28 cellular contexts compared by ENCODE assay signal in the genomic region with DNA sequence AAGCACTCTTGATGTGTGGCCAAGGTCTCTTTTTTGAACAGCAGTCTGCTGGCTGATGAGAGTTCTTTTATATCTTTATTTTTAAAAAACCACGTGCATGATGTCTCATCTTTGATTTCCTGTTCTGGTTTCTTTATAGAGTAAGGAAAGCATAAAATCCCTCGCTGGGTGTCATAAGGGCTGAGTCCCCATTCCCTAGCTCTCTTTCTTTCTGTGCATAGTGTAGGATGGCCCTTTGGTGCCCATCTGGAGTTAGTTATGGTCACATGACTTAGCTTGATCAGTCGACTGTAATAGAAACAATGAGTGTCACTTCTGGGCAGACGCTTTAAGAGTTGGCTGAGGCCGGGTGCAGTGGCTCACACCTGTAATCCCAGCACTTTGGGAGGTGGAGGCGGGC. TPM values are rescaled to one million over a fixed set of nuclear protein-coding genes. Genes with fewer than 3 reads are reported as not detected.
DNase-seq lines count a peak whose midpoint lies in the region; ATAC-seq, FAIRE-seq and TF ChIP-seq lines count a peak whose summit lies in the region.
"Had no signal": no experiment of that assay in that cellular context is flagged by ENCODE, and none has a peak within 500 bp of the region (broad histone marks: within the 10 kb centered on the region; RNA-seq: fewer than 3 reads in every experiment).

No MANE protein-coding gene starts in this region.

- no peak overlapping the region for H3K4me2 ChIP-seq in K562 (ENCODE audit: insufficient read depth, low read length)
- H3K4me2 ChIP-seq: A549 had no signal

- no peaks in the 10 kb centered on the region for H3K9me3 Mint-ChIP-seq in activated T-cell treated with anti-CD3 and anti-CD28 coated beads, Interleukin-2, amount 50 U/mL, for 72 hours
- H3K9me3 Mint-ChIP-seq in activated T-cell treated with anti-CD3 and anti-CD28 coated beads, Interleukin-2, amount 50 U/mL, for 4 hours = no peaks in the 10 kb centered on the region
- H3K9me3 Mint-ChIP-seq: activated CD4-positive, alpha-beta memory T cell treated with anti-CD3 and anti-CD28 coated beads, Interleukin-2, amount 10 ng/mL, durations not matched to agents 7 days and 5 days; stimulated activated naive CD8-positive, alpha-beta T cell treated with anti-CD3 and anti-CD28 coated beads, Interleukin-15, Interleukin-2, amounts not matched to agents 100 ng/mL and 50 ng/mL, for 24 hours had no signal

- no peak overlapping the region for H3K4me3 ChIP-seq in K562
- H3K4me3 ChIP-seq: A549, adrenal gland, GM12878, heart left ventricle, tibial nerve had no signal

- H3K9me3 ChIP-seq in K562 (replicated peaks; ENCODE audit: control insufficient read depth, insufficient read depth, low read depth, low read length) = no peaks in the 10 kb centered on the region
- H3K9me3 ChIP-seq: A549, adrenal gland had no signal

- POLR2A ChIA-PET in K562 (lab: Yijun Ruan, JAX) = interaction anchor here (0.8 to 1.2 kb wide), 2 partner anchors 17 to 26 kb away, joined by 3 to 4 read pairs; no protein-coding TSS in a partner anchor

- TF ChIP-seq CTCF in K562 (IDR thresholded peaks at IDR 0.05 in 2 of 3, conservative IDR thresholded peaks at IDR 0.05 in 1 of 3; ENCODE audit: insufficient read depth in 2 of 3, low read depth in 1 of 3, low read length in 3 of 3) = no peak

- no TSS peak for BruUV-seq in K562 (replicated peaks; lab: Mats Ljungman, UMichigan)

- peak overlapping the region; percentile 56 for H3K27ac Mint-ChIP-seq in activated T-cell treated with anti-CD3 and anti-CD28 coated beads, Interleukin-2, amount 50 U/mL, for 72 hours
- H3K27ac Mint-ChIP-seq: activated CD4-positive, alpha-beta memory T cell treated with anti-CD3 and anti-CD28 coated beads, Interleukin-2, amount 10 ng/mL, durations not matched to agents 7 days and 5 days; endodermal cell; naive B cell; stimulated activated naive CD8-positive, alpha-beta T cell treated with anti-CD3 and anti-CD28 coated beads, Interleukin-15, Interleukin-2, amounts not matched to agents 100 ng/mL and 50 ng/mL, for 24 hours had no signal

- H3K27me3 ChIP-seq in K562 (ENCODE audit: control insufficient read depth in 2 of 2, insufficient read depth in 2 of 2, low read length in 2 of 2) = peaks cover 17 to 51% of the 10 kb centered on the region in 2 experiments; a peak in 4 of 5 replicates
- H3K27me3 ChIP-seq: adrenal gland, tibial nerve had no signal

- no peak for ATAC-seq in activated T-cell treated with anti-CD3 and anti-CD28 coated beads, Interleukin-2, amount 50 U/mL, for 72 hours (replicated peaks in 1 of 2)
- ATAC-seq in activated T-cell treated with anti-CD3 and anti-CD28 coated beads, Interleukin-2, amount 50 U/mL, for 4 hours = no peak
- ATAC-seq in K562 (no peak), GM18867 (IDR thresholded peaks at IDR 0.05; ENCODE audit: unreplicated experiment) (no peak), GM18907 (IDR thresholded peaks at IDR 0.05; ENCODE audit: unreplicated experiment) (no peak), HG03457 (IDR thresholded peaks at IDR 0.05; ENCODE audit: unreplicated experiment) (no peak), HG02885 (IDR thresholded peaks at IDR 0.05; ENCODE audit: poor library complexity, unreplicated experiment) (no peak)
- ATAC-seq: A549; activated CD4-positive, CD25-positive, alpha-beta regulatory T cell treated with anti-CD3 and anti-CD28 coated beads, Interleukin-2, amount 50 U/mL, for 24 hours; GM12878; heart left ventricle; left colon had no signal

- no peak for TF ChIP-seq RAD21 in Ishikawa (IDR thresholded peaks at IDR 0.05; ENCODE audit: low read depth)
- TF ChIP-seq RAD21 in K562 (CRISPR knock-in tag; conservative IDR thresholded peaks at IDR 0.05 in 1 of 2, IDR thresholded peaks at IDR 0.05 in 1 of 2) = no peak

- no peak for DNase-seq in activated T-cell treated with anti-CD3 and anti-CD28 coated beads, Interleukin-2, amount 50 U/mL, for 72 hours
- no peak for DNase-seq in activated T-cell treated with anti-CD3 and anti-CD28 coated beads, Interleukin-2, amount 50 U/mL, for 4 hours
- DNase-seq in K562 (ENCODE audit: extremely low read depth in 1 of 4, low spot score in 3 of 4) = no peak
- DNase-seq: activated CD4-positive, alpha-beta memory T cell treated with anti-CD3 and anti-CD28 coated beads, Interleukin-2, amount 10 ng/mL, durations not matched to agents 7 days and 5 days; adrenal gland; CD4-positive, CD25-positive, alpha-beta regulatory T cell; cortex of kidney; endodermal cell; heart left ventricle; left colon; naive B cell; NCI-H1436 treated with DMSO at 0.1 percent for 48 hours; NCI-H748 treated with DMSO at 0.1 percent for 48 hours; nucleus accumbens; stimulated activated CD4-positive, alpha-beta T cell treated with anti-CD3 and anti-CD28 coated beads, Interleukin-4, amount 100 ng/mL, for 1 hour had no signal

- CTCF ChIA-PET in K562 (lab: Yijun Ruan, JAX; ENCODE audit: low intra/inter-chr PET ratio) = no interaction called here

- no peaks in the 10 kb centered on the region for H3K27me3 Mint-ChIP-seq in activated T-cell treated with anti-CD3 and anti-CD28 coated beads, Interleukin-2, amount 50 U/mL, for 72 hours (ENCODE audit: low read depth)
- peaks cover 2% of the 10 kb centered on the region for H3K27me3 Mint-ChIP-seq in activated T-cell treated with anti-CD3 and anti-CD28 coated beads, Interleukin-2, amount 50 U/mL, for 4 hours (ENCODE audit: low read depth)
- H3K27me3 Mint-ChIP-seq: activated CD4-positive, alpha-beta memory T cell treated with anti-CD3 and anti-CD28 coated beads, Interleukin-2, amount 10 ng/mL, durations not matched to agents 7 days and 5 days had no signal

- no peaks in the 10 kb centered on the region for H4K20me1 ChIP-seq in K562 (replicated peaks; ENCODE audit: control insufficient read depth, insufficient read depth, low read length)

- H3K36me3 Mint-ChIP-seq in activated T-cell treated with anti-CD3 and anti-CD28 coated beads, Interleukin-2, amount 50 U/mL, for 72 hours (ENCODE audit: insufficient read depth in 2 of 2) = no peaks in the 10 kb centered on the region
- H3K36me3 Mint-ChIP-seq in activated T-cell treated with anti-CD3 and anti-CD28 coated beads, Interleukin-2, amount 50 U/mL, for 4 hours (ENCODE audit: insufficient read depth) = no peaks in the 10 kb centered on the region
- H3K36me3 Mint-ChIP-seq: CD4-positive, CD25-positive, alpha-beta regulatory T cell; naive B cell had no signal

- FAIRE-seq in K562 (lab: Jason Lieb, UNC) = no peak
- FAIRE-seq: A549, bronchial epithelial cell, GM12878 had no signal

- H2AFZ ChIP-seq in K562 (ENCODE audit: low read depth, low read length) = no peak overlapping the region

- no peak overlapping the region for H3K9ac ChIP-seq in K562 (ENCODE audit: insufficient read depth in 1 of 2, low read depth in 2 of 2, low read length in 2 of 2)

- intact Hi-C loops in K562 (cut with micrococcal nuclease) = no loop called here

- no peak overlapping the region for H3K27ac ChIP-seq in K562 (ENCODE audit: extremely low read depth, low read depth, low read length)
- H3K27ac ChIP-seq: A549, adrenal gland, heart left ventricle, tibial nerve had no signal

- 0% methylated on average over 6 of the region's 6 CpGs for whole genome bisulfite sequencing in K562 (ENCODE audit: insufficient coverage, low coverage, missing lambda C conversion rate)

- no peaks in the 10 kb centered on the region for H3K79me2 ChIP-seq in K562 (ENCODE audit: control insufficient read depth, insufficient read depth, low read length)

- H3K4me3 Mint-ChIP-seq in activated T-cell treated with anti-CD3 and anti-CD28 coated beads, Interleukin-2, amount 50 U/mL, for 72 hours = no peak overlapping the region
- H3K4me3 Mint-ChIP-seq in activated T-cell treated with anti-CD3 and anti-CD28 coated beads, Interleukin-2, amount 50 U/mL, for 4 hours = no peak overlapping the region
- H3K4me3 Mint-ChIP-seq: activated CD4-positive, alpha-beta memory T cell treated with anti-CD3 and anti-CD28 coated beads, Interleukin-2, amount 10 ng/mL, durations not matched to agents 7 days and 5 days; CD4-positive, CD25-positive, alpha-beta regulatory T cell; endodermal cell; naive B cell; stimulated activated naive CD8-positive, alpha-beta T cell treated with anti-CD3 and anti-CD28 coated beads, Interleukin-15, Interleukin-2, amounts not matched to agents 100 ng/mL and 50 ng/mL, for 24 hours had no signal

- H3K4me1 ChIP-seq in K562 (replicated peaks in 1 of 2; ENCODE audit: control insufficient read depth in 2 of 2, insufficient read depth in 2 of 2, low read length in 2 of 2) = no peaks in the 10 kb centered on the region; a peak in 1 of 5 replicates
- H3K4me1 ChIP-seq: A549, adrenal gland had no signal

- in situ Hi-C loops in K562 (cut with MboI) = no loop called here

- H3K36me3 ChIP-seq in K562 (ENCODE audit: control insufficient read depth, insufficient read depth, low read length) = no peaks in the 10 kb centered on the region
- H3K36me3 ChIP-seq: adrenal gland, heart left ventricle, tibial nerve had no signal

- no peak for TF ChIP-seq EP300 in Ishikawa (IDR thresholded peaks at IDR 0.05; ENCODE audit: borderline replicate concordance)
- TF ChIP-seq EP300 in K562 (IDR thresholded peaks at IDR 0.05; ENCODE audit: low read length) = no peak

- TF ChIP-seq POLR2A in K562 (conservative IDR thresholded peaks at IDR 0.05) = no peak

- H3K9me1 ChIP-seq in K562 (ENCODE audit: control insufficient read depth, insufficient read depth, low read length) = no peaks in the 10 kb centered on the region

- peaks cover 5% of the 10 kb centered on the region for H3K4me1 Mint-ChIP-seq in activated T-cell treated with anti-CD3 and anti-CD28 coated beads, Interleukin-2, amount 50 U/mL, for 72 hours (ENCODE audit: low read depth)
- H3K4me1 Mint-ChIP-seq in activated T-cell treated with anti-CD3 and anti-CD28 coated beads, Interleukin-2, amount 50 U/mL, for 4 hours (ENCODE audit: low read depth) = no peaks in the 10 kb centered on the region
- H3K4me1 Mint-ChIP-seq: activated CD4-positive, alpha-beta memory T cell treated with anti-CD3 and anti-CD28 coated beads, Interleukin-2, amount 10 ng/mL, durations not matched to agents 7 days and 5 days; naive B cell had no signal

RNA-seq across cellular contexts. Expression of gene GHRHR, which starts 38.5 kb away (rescaled TPM):
- not detected for total RNA-seq in activated T-cell treated with anti-CD3 and anti-CD28 coated beads, Interleukin-2, amount 50 U/mL, for 72 hours
- not detected for total RNA-seq in activated T-cell treated with anti-CD3 and anti-CD28 coated beads, Interleukin-2, amount 50 U/mL, for 4 hours
- not detected in 2 replicates for total RNA-seq in K562 (2011; cell fraction: chromatin; rRNA removed; ENCODE audit: low replicate concordance)
- not detected in 2 replicates for total RNA-seq in K562 (2011; cell fraction: nucleolus; rRNA removed)
- total RNA-seq in K562 (2011; cell fraction: nucleoplasm; rRNA removed) = not detected in 2 replicates
- total RNA-seq in K562 (2014; rRNA removed) (0.61 TPM in 1 of 2 replicates, not detected in the other), K562 (2014; rRNA removed; fragmentation: Illumina TruSeq; extraction: Trizol) (not detected in 2 replicates), K562 (2015; rRNA removed; fragmentation: Illumina TruSeq; extraction: Trizol) (not detected in 2 replicates), K562 (2021) (not detected in 2 replicates)
- polyA plus RNA-seq in K562 (2011; rRNA removed) (not detected in 2 replicates), K562 (2014; fragmentation: Illumina TruSeq; extraction: Trizol) (not detected in 2 replicates), K562 (2014; fragmentation: Nextera tagmentation; extraction: Ambion mirVana) (not detected), K562 (2014; rRNA removed) (not detected in 2 replicates)
- polyA plus RNA-seq in K562 (2011; cell fraction: cytosol; rRNA removed) = not detected in 2 replicates
- 0.25 TPM in 1 of 2 replicates, not detected in the other for polyA plus RNA-seq in K562 (2011; cell fraction: nucleus; rRNA removed)
- not detected in 2 replicates for polyA plus RNA-seq in K562 (2012)
- not detected in 2 replicates for polyA minus RNA-seq in K562 (2011; rRNA and poly(A)+ RNA removed)
- polyA minus RNA-seq in K562 (2011; cell fraction: cytosol; rRNA and poly(A)+ RNA removed) = not detected in 2 replicates
- not detected in 2 replicates for polyA minus RNA-seq in K562 (2011; cell fraction: nucleus; rRNA and poly(A)+ RNA removed)
- total RNA-seq: activated CD4-positive, alpha-beta memory T cell treated with anti-CD3 and anti-CD28 coated beads, Interleukin-2, amount 10 ng/mL, durations not matched to agents 7 days and 5 days; bronchial epithelial cell; CD4-positive, CD25-positive, alpha-beta regulatory T cell; endodermal cell; fibroblast of lung; GM12878; heart left ventricle; left colon; mesenteric fat pad; tibial nerve had no signal
- polyA plus RNA-seq: A549; CD4-positive, CD25-positive, alpha-beta regulatory T cell; fibroblast of lung; GM12878; heart left ventricle had no signal

RNA-seq across cellular contexts. Expression of gene ADCYAP1R1, which starts 49.9 kb away (rescaled TPM):
- total RNA-seq in activated T-cell treated with anti-CD3 and anti-CD28 coated beads, Interleukin-2, amount 50 U/mL, for 72 hours = under 1 TPM in 1 of 2 donors, not detected in 1; 0.12 TPM
- total RNA-seq in activated T-cell treated with anti-CD3 and anti-CD28 coated beads, Interleukin-2, amount 50 U/mL, for 4 hours = not detected
- total RNA-seq in K562 (2011; cell fraction: chromatin; rRNA removed; ENCODE audit: low replicate concordance) = not detected in 2 replicates
- 0.17 TPM in 1 of 2 replicates, not detected in the other for total RNA-seq in K562 (2011; cell fraction: nucleolus; rRNA removed)
- not detected in 2 replicates for total RNA-seq in K562 (2011; cell fraction: nucleoplasm; rRNA removed)
- not detected in 2 replicates for total RNA-seq in K562 (2014; rRNA removed)
- not detected in 2 replicates for total RNA-seq in K562 (2014; rRNA removed; fragmentation: Illumina TruSeq; extraction: Trizol)
- total RNA-seq in K562 (2015; rRNA removed; fragmentation: Illumina TruSeq; extraction: Trizol) = not detected in 2 replicates
- total RNA-seq in K562 (2021) = not detected in 2 replicates
- polyA plus RNA-seq in K562 (2011; rRNA removed) = 0.03 TPM in 1 of 2 replicates, not detected in the other
- polyA plus RNA-seq in K562 (2011; cell fraction: cytosol; rRNA removed) = not detected in 2 replicates
- 0.07 TPM in 1 of 2 replicates, not detected in the other for polyA plus RNA-seq in K562 (2011; cell fraction: nucleus; rRNA removed)
- polyA plus RNA-seq in K562 (2012) = 0.01 TPM in 1 of 2 replicates, not detected in the other
- polyA plus RNA-seq in K562 (2014; fragmentation: Illumina TruSeq; extraction: Trizol) = not detected in 2 replicates
- polyA plus RNA-seq in K562 (2014; fragmentation: Nextera tagmentation; extraction: Ambion mirVana) = not detected
- 0.07 TPM in 1 of 2 replicates, not detected in the other for polyA plus RNA-seq in K562 (2014; rRNA removed)
- not detected in 2 replicates for polyA minus RNA-seq in K562 (2011; rRNA and poly(A)+ RNA removed)
- polyA minus RNA-seq in K562 (2011; cell fraction: cytosol; rRNA and poly(A)+ RNA removed) = not detected in 2 replicates
- polyA minus RNA-seq in K562 (2011; cell fraction: nucleus; rRNA and poly(A)+ RNA removed) = not detected in 2 replicates
- total RNA-seq: activated CD4-positive, alpha-beta memory T cell treated with anti-CD3 and anti-CD28 coated beads, Interleukin-2, amount 10 ng/mL, durations not matched to agents 7 days and 5 days; bronchial epithelial cell; CD4-positive, CD25-positive, alpha-beta regulatory T cell; fibroblast of lung; GM12878 had no signal
- polyA plus RNA-seq: CD4-positive, CD25-positive, alpha-beta regulatory T cell; fibroblast of lung; GM12878 had no signal
